10 cellular contexts compared by ENCODE assay signal in the genomic region with DNA sequence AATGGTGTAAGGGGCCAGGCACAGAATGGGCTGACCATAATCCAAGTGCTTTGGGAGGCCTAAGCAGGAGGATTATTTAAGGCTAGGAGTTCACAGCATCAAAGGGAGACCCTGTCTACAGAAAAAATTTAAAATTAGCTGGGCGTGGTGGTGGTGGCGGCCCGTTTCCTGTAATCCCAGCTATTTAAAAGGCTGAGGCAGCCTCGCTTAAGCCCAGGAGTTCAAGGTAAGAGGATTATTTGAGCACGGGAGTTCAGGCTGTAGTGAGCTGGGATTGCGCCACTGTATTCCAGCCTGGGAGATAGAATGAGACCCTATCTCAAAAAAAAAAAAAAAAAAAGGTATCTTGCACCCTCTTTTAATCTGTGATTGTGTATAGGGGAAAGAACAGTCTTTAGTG. TPM values are rescaled to one million over a fixed set of nuclear protein-coding genes. Genes with fewer than 3 reads are reported as not detected.
A peak's percentile ranks its signal among the peaks of the same experiment; 100 is the strongest.
DNase-seq lines count a peak whose midpoint lies in the region; ATAC-seq, FAIRE-seq and TF ChIP-seq lines count a peak whose summit lies in the region.
"Had no signal": no experiment of that assay in that cellular context is flagged by ENCODE, and none has a peak within 500 bp of the region (broad histone marks: within the 10 kb centered on the region; RNA-seq: fewer than 3 reads in every experiment).

No MANE protein-coding gene starts in this region.

- ATAC-seq in gastrocnemius medialis, result no peak

- H3K27me3 ChIP-seq in gastrocnemius medialis, result no peaks in the 10 kb centered on the region

- peaks cover 27% of the 10 kb centered on the region for H3K4me1 Mint-ChIP-seq in activated CD4-positive, alpha-beta T cell treated with anti-CD3 and anti-CD28 coated beads, Interleukin-2, amount 10 ng/mL, durations not matched to agents 24 days and 14 days

- POLR2A ChIA-PET in RWPE1 (lab: Yijun Ruan, JAX; ENCODE audit: low non-redundant PET), result no interaction called here

- peaks cover 31 to 32% of the 10 kb centered on the region in 2 donors for H3K4me1 ChIP-seq in gastrocnemius medialis

- H3K36me3 Mint-ChIP-seq in activated CD4-positive, alpha-beta T cell treated with anti-CD3 and anti-CD28 coated beads, Interleukin-2, amount 10 ng/mL, durations not matched to agents 24 days and 14 days (ENCODE audit: low read depth), result peaks cover 47% of the 10 kb centered on the region

- H3K27me3 Mint-ChIP-seq in activated CD4-positive, alpha-beta T cell treated with anti-CD3 and anti-CD28 coated beads, Interleukin-2, amount 10 ng/mL, durations not matched to agents 24 days and 14 days, result no peaks in the 10 kb centered on the region

- in situ Hi-C loops in gastrocnemius medialis (cut with MboI; ENCODE audit: low sequenced_read_pairs in 4 of 4), result no loop called here

- H3K36me3 ChIP-seq in gastrocnemius medialis, result peaks cover 0 to 26% of the 10 kb centered on the region in 2 donors

- TF ChIP-seq POLR2A in gastrocnemius medialis (IDR thresholded peaks at IDR 0.05), result no peak
- no peak for TF ChIP-seq POLR2A in H54 (IDR thresholded peaks at IDR 0.05; ENCODE audit: low read depth, low read length)

- intact Hi-C loops in activated CD4-positive, alpha-beta T cell treated with anti-CD3 and anti-CD28 coated beads, Interleukin-2, amount 10 ng/mL, durations not matched to agents 24 days and 14 days (cut with micrococcal nuclease), result loop anchor here (2.0 kb wide), 3 partner anchors 107 to 253 kb away; a partner anchor contains a TSS
- intact Hi-C loops in gastrocnemius medialis (cut with DNase I; ENCODE audit: low total_unique reads), result loop anchor here (2.0 to 10.0 kb wide), 2 partner anchors 115 to 1277 kb away; a partner anchor contains a TSS

- H3K27ac ChIP-seq in RWPE1 (peak overlapping the region; percentile 45; the same call in 1 of the 2 replicates), gastrocnemius medialis (peak overlapping the region in 3 of 4 donors; percentile 85 to 96 (median 93))

- no peak overlapping the region for H3K27ac Mint-ChIP-seq in activated CD4-positive, alpha-beta T cell treated with anti-CD3 and anti-CD28 coated beads, Interleukin-2, amount 10 ng/mL, durations not matched to agents 24 days and 14 days

- H3K4me3 Mint-ChIP-seq in activated CD4-positive, alpha-beta T cell treated with anti-CD3 and anti-CD28 coated beads, Interleukin-2, amount 10 ng/mL, durations not matched to agents 24 days and 14 days, result peak overlapping the region; percentile 96

- no peak for FAIRE-seq in H54 (lab: Jason Lieb, UNC)

- CTCF ChIA-PET in RWPE1 (lab: Yijun Ruan, JAX), result no interaction called here

- no peaks in the 10 kb centered on the region for H3K9me3 Mint-ChIP-seq in activated CD4-positive, alpha-beta T cell treated with anti-CD3 and anti-CD28 coated beads, Interleukin-2, amount 10 ng/mL, durations not matched to agents 24 days and 14 days

- no peak for DNase-seq in activated CD4-positive, alpha-beta T cell treated with anti-CD3 and anti-CD28 coated beads, Interleukin-2, amount 10 ng/mL, durations not matched to agents 24 days and 14 days
- DNase-seq in activated CD4-positive, alpha-beta T cell treated with anti-CD3 and anti-CD28 coated beads, Interleukin-2, amount 50 U/mL, for 4 hours, result no peak
- no peak for DNase-seq in RWPE1 (ENCODE audit: low spot score)
- no peak for DNase-seq in epithelial cell of proximal tubule (ENCODE audit: low read depth)
- no peak for DNase-seq in gastrocnemius medialis
- no peak for DNase-seq in H54 (ENCODE audit: insufficient read length, low spot score)
- DNase-seq in mucosa of gallbladder (ENCODE audit: low spot score), result no peak
- DNase-seq in amniotic stem cell (lab: John Stamatoyannopoulos, UW), result no peak
- DNase-seq: NCI-H1694; stimulated activated CD4-positive, alpha-beta T cell treated with anti-CD3 and anti-CD28 coated beads, Interleukin-2, amount 100 ng/mL, for 24 hours had no signal

- H3K4me3 ChIP-seq in epithelial cell of proximal tubule (ENCODE audit: low read depth, low read length) (peak overlapping the region; percentile 77), gastrocnemius medialis (no peak overlapping the region)

- H3K9me3 ChIP-seq in gastrocnemius medialis, result no peaks in the 10 kb centered on the region

- TF ChIP-seq CTCF in RWPE1 (conservative IDR thresholded peaks at IDR 0.05; ENCODE audit: low read depth) (no peak), epithelial cell of proximal tubule (conservative IDR thresholded peaks at IDR 0.05; ENCODE audit: low read depth, low read length) (no peak), gastrocnemius medialis (IDR thresholded peaks at IDR 0.05 in 4 of 5, conservative IDR thresholded peaks at IDR 0.05 in 1 of 5) (no peak)

RNA-seq across cellular contexts. Expression of a gene that starts 1.9 kb away (rescaled TPM):
- 272 and 275 TPM in 2 replicates for total RNA-seq in activated CD4-positive, alpha-beta T cell treated with anti-CD3 and anti-CD28 coated beads, Interleukin-2, amount 10 ng/mL, durations not matched to agents 24 days and 14 days
- total RNA-seq in epithelial cell of proximal tubule (573 and 687 TPM in 2 replicates), gastrocnemius medialis (100 to 1,000 TPM; 202 to 353 (median 294) TPM), mucosa of gallbladder (165 TPM)

RNA-seq across cellular contexts. Expression of a gene that starts 2.0 kb away (rescaled TPM):
- total RNA-seq in activated CD4-positive, alpha-beta T cell treated with anti-CD3 and anti-CD28 coated beads, Interleukin-2, amount 10 ng/mL, durations not matched to agents 24 days and 14 days, result 24.4 and 25.9 TPM in 2 replicates
- total RNA-seq in epithelial cell of proximal tubule (22.0 and 26.9 TPM in 2 replicates), gastrocnemius medialis (10 to 100 TPM in 2 of 4 donors, 1 to 10 TPM in 2; 4.9 to 12.2 (median 9.9) TPM), mucosa of gallbladder (10.1 TPM)

RNA-seq across cellular contexts. Expression of a gene that starts 4.6 kb away (rescaled TPM):
- total RNA-seq in activated CD4-positive, alpha-beta T cell treated with anti-CD3 and anti-CD28 coated beads, Interleukin-2, amount 10 ng/mL, durations not matched to agents 24 days and 14 days, result 18.3 and 20.0 TPM in 2 replicates
- 5.9 and 9.8 TPM in 2 replicates for total RNA-seq in epithelial cell of proximal tubule
- total RNA-seq in gastrocnemius medialis, result 1 to 10 TPM; 4.8 to 7.2 (median 7.0) TPM
- 4.6 TPM for total RNA-seq in mucosa of gallbladder

RNA-seq across cellular contexts. Expression of a gene that starts 12.1 kb away (rescaled TPM):
- total RNA-seq in activated CD4-positive, alpha-beta T cell treated with anti-CD3 and anti-CD28 coated beads, Interleukin-2, amount 10 ng/mL, durations not matched to agents 24 days and 14 days, result 5.7 and 6.5 TPM in 2 replicates
- 75.7 and 106 TPM in 2 replicates for total RNA-seq in epithelial cell of proximal tubule
- 1 to 10 TPM; 2.8 to 7.2 (median 3.5) TPM for total RNA-seq in gastrocnemius medialis
- 257 TPM for total RNA-seq in mucosa of gallbladder
